ENCODE assay signal across 23 cellular contexts in the genomic region with DNA sequence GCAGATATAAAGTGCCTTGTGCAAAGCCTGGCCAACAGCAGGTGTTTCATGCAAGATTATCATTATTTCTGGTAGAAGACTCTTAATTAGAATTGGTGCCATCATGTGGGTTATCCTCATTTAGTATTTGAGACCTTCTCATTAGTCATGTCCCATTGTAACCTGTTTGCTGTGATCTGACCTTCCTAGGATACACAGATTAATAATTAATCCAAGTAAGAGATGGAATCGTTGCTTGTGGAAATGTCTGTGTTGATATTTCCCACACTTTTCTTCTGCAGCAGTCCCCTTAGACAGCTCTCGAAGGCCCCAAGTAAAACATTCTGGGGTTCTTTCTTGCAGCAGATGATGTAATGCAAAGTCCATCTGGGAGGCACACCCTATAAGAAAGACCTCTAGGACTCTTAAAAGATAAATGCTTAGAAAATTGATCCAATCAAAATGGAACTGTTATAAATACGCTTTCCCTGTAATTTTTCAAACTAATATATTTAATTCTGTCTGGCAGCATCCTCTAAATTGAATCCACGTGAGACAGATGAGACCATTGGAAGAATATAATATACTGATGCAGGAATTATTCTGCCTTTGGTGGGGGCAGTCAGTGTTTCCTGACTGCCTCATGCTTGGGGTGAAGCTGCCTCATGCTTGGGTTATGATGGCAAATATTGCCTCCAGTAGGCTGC.
"Had no signal": no experiment of that assay in that cellular context is flagged by ENCODE, and none has a peak within 500 bp of the region (broad histone marks: within the 10 kb centered on the region; RNA-seq: fewer than 3 reads in every experiment).

No MANE protein-coding gene starts in this region.

- FAIRE-seq: endothelial cell of umbilical vein had no signal

- H3K4me1 ChIP-seq: prostate gland had no signal

- ATAC-seq: activated naive CD4-positive, alpha-beta T cell treated with anti-CD3 and anti-CD28 coated beads, Interleukin-2, amount 50 U/mL, for 72 hours; activated T-helper 17 cell treated with anti-CD3 and anti-CD28 coated beads, Interleukin-2, amount 50 U/mL, for 72 hours; effector memory CD8-positive, alpha-beta T cell; esophagus mucosa; left ventricle myocardium superior; natural killer cell treated with Interleukin-12 subunit alpha and Interleukin-12 subunit beta and Interleukin-15 and Interleukin-18, amount 100 ng/mL, for 72 hours; stimulated activated naive CD8-positive, alpha-beta T cell treated with anti-CD3 and anti-CD28 coated beads, Interleukin-15, Interleukin-2, amounts not matched to agents 100 U/mL and 50 U/mL, for 24 hours had no signal

- H3K4me3 ChIP-seq: prostate gland, right atrium auricular region, upper lobe of left lung had no signal

- H3K9me3 ChIP-seq: prostate gland, upper lobe of left lung had no signal

- H3K27me3 ChIP-seq: brain microvascular endothelial cell, right atrium auricular region, upper lobe of left lung had no signal

- H3K27ac ChIP-seq: brain microvascular endothelial cell, prostate gland, right atrium auricular region, upper lobe of left lung had no signal

- DNase-seq: activated CD4-positive, alpha-beta T cell treated with anti-CD3 and anti-CD28 coated beads for 1 hour; activated CD4-positive, alpha-beta T cell treated with anti-CD3 and anti-CD28 coated beads, Interleukin-2, amount 50 U/mL, for 4 hours; activated CD8-positive, alpha-beta memory T cell treated with anti-CD3 and anti-CD28 coated beads for 24 hours; activated CD8-positive, alpha-beta memory T cell treated with anti-CD3 and anti-CD28 coated beads, Interleukin-2, amount 50 U/mL, for 4 hours; activated T-cell treated with anti-CD3 and anti-CD28 coated beads, Interleukin-2, amount 50 U/mL, for 24 hours; aorta; brain microvascular endothelial cell; central memory CD4-positive, alpha-beta T cell; effector memory CD8-positive, alpha-beta T cell; foreskin melanocyte; immature natural killer cell; kidney glomerular epithelial cell; left ventricle myocardium superior; stimulated activated CD4-positive, alpha-beta T cell treated with anti-CD3 and anti-CD28 coated beads, Interleukin-4, amount 100 ng/mL, for 24 hours; stimulated activated naive CD8-positive, alpha-beta T cell treated with anti-CD3 and anti-CD28 coated beads, Interleukin-15, Interleukin-2, amounts not matched to agents 100 U/mL and 50 U/mL, for 24 hours; upper lobe of left lung had no signal

- H3K36me3 ChIP-seq: brain microvascular endothelial cell, prostate gland, right atrium auricular region, upper lobe of left lung had no signal
